ENCODE assay signal across 7 cellular contexts in the genomic region with DNA sequence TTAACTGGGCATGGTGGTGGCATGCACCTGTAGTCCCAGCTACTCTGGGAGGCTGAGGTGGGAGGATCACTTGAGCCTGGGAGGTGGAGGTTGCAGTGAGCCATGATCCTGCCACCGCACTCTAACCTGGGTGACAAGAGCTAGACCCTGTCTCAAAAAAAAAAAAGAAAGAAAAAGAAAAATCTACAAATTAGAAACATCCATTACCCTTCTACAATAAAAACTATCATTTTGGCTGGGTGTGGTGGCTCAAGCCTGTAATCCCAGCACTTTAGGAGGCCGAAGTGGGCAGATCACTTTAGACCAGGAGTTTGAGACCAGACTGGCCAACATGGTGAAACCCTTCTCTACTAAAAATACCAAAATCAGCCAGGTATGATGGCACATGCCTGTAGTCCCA. TPM values are rescaled to one million over a fixed set of nuclear protein-coding genes. Genes with fewer than 3 reads are reported as not detected.
A peak's percentile ranks its signal among the peaks of the same experiment; 100 is the strongest.
DNase-seq lines count a peak whose midpoint lies in the region; ATAC-seq and TF ChIP-seq lines count a peak whose summit lies in the region.
"Not testable (repeated sequence)": the region's sequence is repeated elsewhere in the genome, so short reads cannot be mapped to it uniquely, and the experiment has no call there.

No MANE protein-coding gene starts in this region.

- not testable (repeated sequence) for BruUV-seq in PC-3 (replicated peaks; lab: Mats Ljungman, UMichigan)

- H3K27me3 ChIP-seq in CD8-positive, alpha-beta T cell (ENCODE audit: insufficient read depth, low read length); PC-3 (ENCODE audit: low read length); body of pancreas; tibial artery: not testable (repeated sequence)

- peaks cover 78% of the 10 kb centered on the region for H3K4me1 Mint-ChIP-seq in CD8-positive, alpha-beta T cell (ENCODE audit: low read depth)
- H3K4me1 Mint-ChIP-seq in activated T-helper 17 cell treated with anti-CD3 and anti-CD28 coated beads, Interleukin-2, amount 50 U/mL, for 72 hours, result peaks cover 52% of the 10 kb centered on the region
- H3K4me1 Mint-ChIP-seq in naive thymus-derived CD8-positive, alpha-beta T cell, result peaks cover 41 to 88% (median 80%) of the 10 kb centered on the region in 4 donors

- not testable (repeated sequence) for H3K4me3 Mint-ChIP-seq in CD8-positive, alpha-beta T cell; activated T-helper 17 cell treated with anti-CD3 and anti-CD28 coated beads, Interleukin-2, amount 50 U/mL, for 72 hours; naive thymus-derived CD8-positive, alpha-beta T cell

- intact Hi-C loops in CD8-positive, alpha-beta T cell (cut with DNase I, micrococcal nuclease); PC-3 (cut with micrococcal nuclease); body of pancreas (cut with DNase I); tibial artery (cut with DNase I; ENCODE audit: low total_unique reads): not testable (repeated sequence)

- H3K9me3 Mint-ChIP-seq in CD8-positive, alpha-beta T cell; activated T-helper 17 cell treated with anti-CD3 and anti-CD28 coated beads, Interleukin-2, amount 50 U/mL, for 72 hours; naive thymus-derived CD8-positive, alpha-beta T cell: not testable (repeated sequence)

- not testable (repeated sequence) for H3K27me3 Mint-ChIP-seq in CD8-positive, alpha-beta T cell (ENCODE audit: low read depth); activated T-helper 17 cell treated with anti-CD3 and anti-CD28 coated beads, Interleukin-2, amount 50 U/mL, for 72 hours; naive thymus-derived CD8-positive, alpha-beta T cell

- peak overlapping the region; percentile 67 for H3K4me2 ChIP-seq in PC-3 (ENCODE audit: low read length)

- not testable (repeated sequence) for H3K27ac ChIP-seq in CD8-positive, alpha-beta T cell (ENCODE audit: low read depth, low read length); PC-3 (ENCODE audit: low read length)
- peak overlapping the region; percentile 55 for H3K27ac ChIP-seq in VCaP
- peak overlapping the region in 3 of 4 donors; percentile 16 to 45 (median 24) for H3K27ac ChIP-seq in body of pancreas
- peak overlapping the region; percentile 64 to 85 for H3K27ac ChIP-seq in tibial artery

- POLR2A ChIA-PET in CD8-positive, alpha-beta T cell (lab: Charles Lee), result interaction anchor here (1.0 kb wide), 1 partner anchor 11 kb away, joined by 3 read pairs; no protein-coding TSS in a partner anchor
- POLR2A ChIA-PET in PC-3 (lab: Charles Lee; ENCODE audit: unreplicated experiment), result interaction anchor here (0.6 kb wide), 1 partner anchor 15 kb away, joined by 4 read pairs; no protein-coding TSS in a partner anchor
- POLR2A ChIA-PET in naive thymus-derived CD8-positive, alpha-beta T cell (lab: Charles Lee), result interaction anchor here (0.7 to 1.6 kb wide), 3 partner anchors 11 to 104 kb away, joined by 3 to 5 read pairs (median 3); no protein-coding TSS in a partner anchor

- H3F3A ChIP-seq in PC-3 (ENCODE audit: low read length, unreplicated experiment), result not testable (repeated sequence)

- not testable (repeated sequence) for H2AFZ ChIP-seq in PC-3 (ENCODE audit: low read length)

- H3K4me3 ChIP-seq in CD8-positive, alpha-beta T cell (ENCODE audit: low read depth, low read length); PC-3 (ENCODE audit: low read length); body of pancreas; tibial artery: not testable (repeated sequence)

- CTCF ChIA-PET in CD8-positive, alpha-beta T cell (lab: Charles Lee), result interaction anchor here (0.9 to 1.4 kb wide), 3 partner anchors 12 to 76 kb away, joined by 3 to 4 read pairs (median 3); no protein-coding TSS in a partner anchor
- CTCF ChIA-PET in PC-3 (lab: Charles Lee), result not testable (repeated sequence)

- H3K9ac ChIP-seq in PC-3 (ENCODE audit: low read length), result not testable (repeated sequence)

- not testable (repeated sequence) for H3K36me3 ChIP-seq in CD8-positive, alpha-beta T cell (ENCODE audit: insufficient read depth, low read length); PC-3 (ENCODE audit: low read depth, low read length); body of pancreas (replicated peaks in 1 of 2; ENCODE audit: insufficient read depth in 1 of 2, low read depth in 2 of 2); tibial artery

- not testable (repeated sequence) for H4K20me1 ChIP-seq in PC-3 (ENCODE audit: low read length)

- not testable (repeated sequence) for DNase-seq in CD8-positive, alpha-beta T cell; PC-3; body of pancreas; naive thymus-derived CD8-positive, alpha-beta T cell; tibial artery

- not testable (repeated sequence) for H3K79me2 ChIP-seq in PC-3 (ENCODE audit: low read length)

- TF ChIP-seq CTCF in CD8-positive, alpha-beta T cell (IDR thresholded peaks at IDR 0.05); PC-3 (conservative IDR thresholded peaks at IDR 0.05; ENCODE audit: low read depth, low read length); VCaP (conservative IDR thresholded peaks at IDR 0.05); body of pancreas (IDR thresholded peaks at IDR 0.05); tibial artery (IDR thresholded peaks at IDR 0.05): not testable (repeated sequence)

- ATAC-seq in CD8-positive, alpha-beta T cell; PC-3; activated T-helper 17 cell treated with anti-CD3 and anti-CD28 coated beads, Interleukin-2, amount 50 U/mL, for 72 hours (replicated peaks); body of pancreas; naive thymus-derived CD8-positive, alpha-beta T cell: not testable (repeated sequence)

- H3K9me3 ChIP-seq in CD8-positive, alpha-beta T cell (ENCODE audit: low read length); PC-3 (ENCODE audit: low read length); body of pancreas; tibial artery: not testable (repeated sequence)

- not testable (repeated sequence) for TF ChIP-seq POLR2A in body of pancreas (IDR thresholded peaks at IDR 0.05)

- peaks cover 39% of the 10 kb centered on the region for H3K4me1 ChIP-seq in CD8-positive, alpha-beta T cell (ENCODE audit: insufficient read depth, low read length)
- H3K4me1 ChIP-seq in PC-3 (ENCODE audit: insufficient read depth, low read length) (peaks cover 61% of the 10 kb centered on the region), body of pancreas (peaks cover 70% of the 10 kb centered on the region), tibial artery (peaks cover 0 to 97% (median 35%) of the 10 kb centered on the region in 4 donors)

- H3K27ac Mint-ChIP-seq in CD8-positive, alpha-beta T cell, result peak overlapping the region; percentile 41
- H3K27ac Mint-ChIP-seq in activated T-helper 17 cell treated with anti-CD3 and anti-CD28 coated beads, Interleukin-2, amount 50 U/mL, for 72 hours, result peak overlapping the region; percentile 63
- peak overlapping the region in 8 of 10 donors; percentile 18 to 89 (median 48) for H3K27ac Mint-ChIP-seq in naive thymus-derived CD8-positive, alpha-beta T cell

- peaks cover 62% of the 10 kb centered on the region for H3K36me3 Mint-ChIP-seq in CD8-positive, alpha-beta T cell
- peaks cover 63% of the 10 kb centered on the region for H3K36me3 Mint-ChIP-seq in activated T-helper 17 cell treated with anti-CD3 and anti-CD28 coated beads, Interleukin-2, amount 50 U/mL, for 72 hours (ENCODE audit: low read depth)
- peaks cover 0 to 67% (median 27%) of the 10 kb centered on the region in 3 donors for H3K36me3 Mint-ChIP-seq in naive thymus-derived CD8-positive, alpha-beta T cell

- WGBS in body of pancreas, 2 donors, result 93 to 97% methylated on average over 2 of the region's 2 CpGs

- not testable (repeated sequence) for H3K9me2 ChIP-seq in PC-3 (replicated peaks; ENCODE audit: low read length)

RNA-seq across cellular contexts. Expression of a gene that starts 43.1 kb away (rescaled TPM):
- 10 to 100 TPM; 80.8 to 83.1 TPM for total RNA-seq in CD8-positive, alpha-beta T cell
- total RNA-seq in PC-3 (2014; rRNA removed), result 7.7 and 10.3 TPM in 2 replicates
- 10 to 100 TPM; 19.1 to 30.9 TPM for total RNA-seq in activated T-helper 17 cell treated with anti-CD3 and anti-CD28 coated beads, Interleukin-2, amount 50 U/mL, for 72 hours
- 10 to 100 TPM; 47.1 to 63.6 TPM for total RNA-seq in body of pancreas
- 10 to 100 TPM; 72.2 to 72.6 TPM for total RNA-seq in naive thymus-derived CD8-positive, alpha-beta T cell
- polyA plus RNA-seq in naive thymus-derived CD8-positive, alpha-beta T cell, result 10 to 100 TPM; 13.8 to 32.9 (median 26.7) TPM
